In the genomic region with DNA sequence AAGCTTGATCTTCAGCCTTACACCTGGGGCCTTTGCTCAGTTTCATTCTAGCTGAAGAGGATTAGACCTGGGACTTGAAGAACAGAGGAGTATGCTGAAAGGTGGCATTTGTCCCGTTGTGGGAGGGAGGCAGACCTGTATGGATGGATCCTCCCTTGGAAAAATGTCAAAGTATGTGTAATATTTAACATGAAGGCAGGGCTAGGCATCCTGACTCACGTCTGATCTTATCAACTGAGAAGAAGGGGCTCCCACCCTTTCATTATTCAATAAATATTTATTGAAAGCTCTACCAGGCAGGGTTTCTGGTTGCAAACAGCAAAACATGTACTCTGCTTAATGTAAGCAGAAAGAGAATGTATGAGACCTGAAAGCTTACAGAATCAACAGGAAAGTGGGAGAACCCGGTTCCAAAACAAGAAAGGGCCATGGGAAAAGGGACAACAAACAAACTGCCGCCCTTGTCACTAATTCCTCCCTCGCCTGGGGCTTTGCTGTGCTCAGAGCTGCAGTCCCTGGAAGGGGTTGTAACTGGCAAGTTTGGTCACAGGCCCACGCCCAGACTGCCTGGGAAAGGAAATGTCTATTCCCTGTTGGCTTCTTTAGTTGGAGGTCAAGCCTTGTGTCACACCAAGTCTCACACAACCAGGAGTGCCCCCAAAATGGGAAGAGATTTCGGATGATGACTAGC, we compare ENCODE assay signal across 10 cellular contexts. TPM values are rescaled to one million over a fixed set of nuclear protein-coding genes. Genes with fewer than 3 reads are reported as not detected.
DNase-seq lines count a peak whose midpoint lies in the region; ATAC-seq, FAIRE-seq and TF ChIP-seq lines count a peak whose summit lies in the region.
"Had no signal": no experiment of that assay in that cellular context is flagged by ENCODE, and none has a peak within 500 bp of the region (broad histone marks: within the 10 kb centered on the region; RNA-seq: fewer than 3 reads in every experiment).

No MANE protein-coding gene starts in this region.

- FAIRE-seq in A549 (lab: Jason Lieb, UNC) (peak; percentile 67), GM12892 (lab: Jason Lieb, UNC) (no peak)

- no peaks in the 10 kb centered on the region for H3K9me3 Mint-ChIP-seq in activated CD4-positive, alpha-beta memory T cell treated with anti-CD3 and anti-CD28 coated beads, Interleukin-2, amount 10 ng/mL, durations not matched to agents 7 days and 5 days

- H3K27me3 Mint-ChIP-seq in activated CD4-positive, alpha-beta memory T cell treated with anti-CD3 and anti-CD28 coated beads, Interleukin-2, amount 10 ng/mL, durations not matched to agents 7 days and 5 days, result no peaks in the 10 kb centered on the region

- TF ChIP-seq EP300 in A549 (IDR thresholded peaks at IDR 0.05), result no peak

- CTCF ChIA-PET in A549 (lab: Yijun Ruan, JAX), result interaction anchor here (1.0 to 2.1 kb wide), 3 partner anchors 7 to 90 kb away, joined by 3 to 11 read pairs (median 7); a partner anchor contains a TSS
- CTCF ChIA-PET in activated CD4-positive, alpha-beta memory T cell treated with anti-CD3 and anti-CD28 coated beads, Interleukin-2, amount 10 ng/mL, durations not matched to agents 7 days and 5 days (lab: Charles Lee), result interaction anchor here (0.6 to 1.0 kb wide), 2 partner anchors 8 to 359 kb away, joined by 3 to 8 read pairs; no protein-coding TSS in a partner anchor

- POLR2A ChIA-PET in A549 (lab: Yijun Ruan, JAX), result interaction anchor here (0.7 kb wide), 1 partner anchor 122 kb away, joined by 4 read pairs; a partner anchor contains a TSS
- POLR2A ChIA-PET in activated CD4-positive, alpha-beta memory T cell treated with anti-CD3 and anti-CD28 coated beads, Interleukin-2, amount 10 ng/mL, durations not matched to agents 7 days and 5 days (lab: Charles Lee), result interaction anchor here (0.6 to 1.5 kb wide), 2 partner anchors 9 to 10 kb away, joined by 4 read pairs; no protein-coding TSS in a partner anchor

- DNase-seq in A549 (ENCODE audit: low read depth in 1 of 2, low spot score in 1 of 2) (peak; percentile 67), EH (ENCODE audit: low read depth) (peak; percentile 24), kidney tubule cell (ENCODE audit: low spot score) (peak; percentile 61), GM12892 (ENCODE audit: insufficient read length) (no peak), DMS153 (lab: John Stamatoyannopoulos, UW) (no peak), DMS53 treated with DMSO at 0.1 percent for 48 hours (lab: John Stamatoyannopoulos, UW; ENCODE audit: unreplicated experiment) (no peak)
- no peak for DNase-seq in activated CD4-positive, alpha-beta memory T cell treated with anti-CD3 and anti-CD28 coated beads, Interleukin-2, amount 10 ng/mL, durations not matched to agents 7 days and 5 days
- no peak for DNase-seq in activated CD8-positive, alpha-beta memory T cell treated with anti-CD3 and anti-CD28 coated beads, Interleukin-2, amount 50 U/mL, for 48 hours
- DNase-seq: brain microvascular endothelial cell, NCI-H69 had no signal

- TF ChIP-seq POLR2A in A549 (IDR thresholded peaks at IDR 0.05; ENCODE audit: low read length) (no peak), GM12892 (IDR thresholded peaks at IDR 0.05; ENCODE audit: low read depth, low read length) (no peak)

- peak overlapping the region; percentile 56 for H3K27ac Mint-ChIP-seq in activated CD4-positive, alpha-beta memory T cell treated with anti-CD3 and anti-CD28 coated beads, Interleukin-2, amount 10 ng/mL, durations not matched to agents 7 days and 5 days

- no peak overlapping the region for H3K4me3 Mint-ChIP-seq in activated CD4-positive, alpha-beta memory T cell treated with anti-CD3 and anti-CD28 coated beads, Interleukin-2, amount 10 ng/mL, durations not matched to agents 7 days and 5 days

- ATAC-seq in A549, result peak; percentile 47 to 78

- H3K4me3 ChIP-seq in A549, result no peak overlapping the region; the same call in 2 of the 3 replicates

- no peak for TF ChIP-seq CTCF in A549 (IDR thresholded peaks at IDR 0.05)

- peaks cover 22% of the 10 kb centered on the region for H3K4me1 ChIP-seq in A549

- H3K4me2 ChIP-seq in A549, result peak overlapping the region; percentile 87

- 7% methylated on average over 7 of the region's 7 CpGs for WGBS in A549 (ENCODE audit: missing lambda C conversion rate)

- no peak for TF ChIP-seq RAD21 in A549 (conservative IDR thresholded peaks at IDR 0.05 in 1 of 2, IDR thresholded peaks at IDR 0.05 in 1 of 2)

- peaks cover 16% of the 10 kb centered on the region for H3K36me3 Mint-ChIP-seq in activated CD4-positive, alpha-beta memory T cell treated with anti-CD3 and anti-CD28 coated beads, Interleukin-2, amount 10 ng/mL, durations not matched to agents 7 days and 5 days (ENCODE audit: low read depth)

- no peaks in the 10 kb centered on the region for H3K9me3 ChIP-seq in A549

- peaks cover 20% of the 10 kb centered on the region for H3K4me1 Mint-ChIP-seq in activated CD4-positive, alpha-beta memory T cell treated with anti-CD3 and anti-CD28 coated beads, Interleukin-2, amount 10 ng/mL, durations not matched to agents 7 days and 5 days

- peak overlapping the region; percentile 70 to 75 for H3K27ac ChIP-seq in A549
- H3K27ac ChIP-seq: brain microvascular endothelial cell had no signal

TF ChIP-seq in A549, 52 proteins besides CTCF, POLR2A, EP300 and RAD21:
- TF ChIP-seq GATA3 (IDR thresholded peaks at IDR 0.05; ENCODE audit: borderline replicate concordance) (peak; percentile 78; the same call in 1 of the 2 replicates), EHF (CRISPR knock-in tag; IDR thresholded peaks at IDR 0.05) (no peak), FOSL2 (IDR thresholded peaks at IDR 0.05) (no peak), FOSL2 (CRISPR knock-in tag; IDR thresholded peaks at IDR 0.05) (peak; percentile 22; the same call in 1 of the 2 replicates)
- TF ChIP-seq, protein P1, sequence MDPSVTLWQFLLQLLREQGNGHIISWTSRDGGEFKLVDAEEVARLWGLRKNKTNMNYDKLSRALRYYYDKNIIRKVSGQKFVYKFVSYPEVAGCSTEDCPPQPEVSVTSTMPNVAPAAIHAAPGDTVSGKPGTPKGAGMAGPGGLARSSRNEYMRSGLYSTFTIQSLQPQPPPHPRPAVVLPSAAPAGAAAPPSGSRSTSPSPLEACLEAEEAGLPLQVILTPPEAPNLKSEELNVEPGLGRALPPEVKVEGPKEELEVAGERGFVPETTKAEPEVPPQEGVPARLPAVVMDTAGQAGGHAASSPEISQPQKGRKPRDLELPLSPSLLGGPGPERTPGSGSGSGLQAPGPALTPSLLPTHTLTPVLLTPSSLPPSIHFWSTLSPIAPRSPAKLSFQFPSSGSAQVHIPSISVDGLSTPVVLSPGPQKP (IDR thresholded peaks at IDR 0.05; ENCODE audit: low read depth, low read length), result no peak

RNA-seq across cellular contexts. Expression of a gene that starts 37.1 kb away (rescaled TPM):
- 42.0 and 67.6 TPM in 2 replicates for polyA plus RNA-seq in A549 (2011; rRNA removed)
- 56.7 and 71.7 TPM in 2 replicates for polyA plus RNA-seq in A549 (2012; cell fraction: cytosol; rRNA removed)
- polyA plus RNA-seq in A549 (2012; cell fraction: nucleus; rRNA removed), result 77.2 and 90.4 TPM in 2 replicates
- polyA plus RNA-seq in A549 (2017; fragmentation: RNase III; extraction: RNeasy Plus Mini Kit Qiagen cat#74134 plus additional on column Dnase treatment), result 44.0 to 49.5 TPM (median 47.8 TPM) in 3 replicates
- polyA minus RNA-seq in A549 (2011; rRNA and poly(A)+ RNA removed), result 66.2 and 96.5 TPM in 2 replicates
- 10 to 100 TPM; 78.5 to 84.0 TPM for total RNA-seq in activated CD4-positive, alpha-beta memory T cell treated with anti-CD3 and anti-CD28 coated beads, Interleukin-2, amount 10 ng/mL, durations not matched to agents 7 days and 5 days
- 25.5 TPM for polyA plus RNA-seq in GM12892 (2012; ENCODE audit: missing spikeins)

Comparison
In these comparisons a context has a peak if more than half of its experiments do, and no peak if none do; other contexts are left out.
1. DNase-seq: peak in A549 (2 of 2), EH (single experiment) and kidney tubule cell (single experiment); none in activated CD4-positive, alpha-beta memory T cell treated with anti-CD3 and anti-CD28 coated beads, Interleukin-2, amount 10 ng/mL, durations not matched to agents 7 days and 5 days (single experiment), GM12892 (single experiment), DMS153 (single experiment), DMS53 treated with DMSO at 0.1 percent for 48 hours (single experiment) and activated CD8-positive, alpha-beta memory T cell treated with anti-CD3 and anti-CD28 coated beads, Interleukin-2, amount 50 U/mL, for 48 hours (single experiment).